9 cellular contexts compared by ENCODE assay signal in the genomic region with DNA sequence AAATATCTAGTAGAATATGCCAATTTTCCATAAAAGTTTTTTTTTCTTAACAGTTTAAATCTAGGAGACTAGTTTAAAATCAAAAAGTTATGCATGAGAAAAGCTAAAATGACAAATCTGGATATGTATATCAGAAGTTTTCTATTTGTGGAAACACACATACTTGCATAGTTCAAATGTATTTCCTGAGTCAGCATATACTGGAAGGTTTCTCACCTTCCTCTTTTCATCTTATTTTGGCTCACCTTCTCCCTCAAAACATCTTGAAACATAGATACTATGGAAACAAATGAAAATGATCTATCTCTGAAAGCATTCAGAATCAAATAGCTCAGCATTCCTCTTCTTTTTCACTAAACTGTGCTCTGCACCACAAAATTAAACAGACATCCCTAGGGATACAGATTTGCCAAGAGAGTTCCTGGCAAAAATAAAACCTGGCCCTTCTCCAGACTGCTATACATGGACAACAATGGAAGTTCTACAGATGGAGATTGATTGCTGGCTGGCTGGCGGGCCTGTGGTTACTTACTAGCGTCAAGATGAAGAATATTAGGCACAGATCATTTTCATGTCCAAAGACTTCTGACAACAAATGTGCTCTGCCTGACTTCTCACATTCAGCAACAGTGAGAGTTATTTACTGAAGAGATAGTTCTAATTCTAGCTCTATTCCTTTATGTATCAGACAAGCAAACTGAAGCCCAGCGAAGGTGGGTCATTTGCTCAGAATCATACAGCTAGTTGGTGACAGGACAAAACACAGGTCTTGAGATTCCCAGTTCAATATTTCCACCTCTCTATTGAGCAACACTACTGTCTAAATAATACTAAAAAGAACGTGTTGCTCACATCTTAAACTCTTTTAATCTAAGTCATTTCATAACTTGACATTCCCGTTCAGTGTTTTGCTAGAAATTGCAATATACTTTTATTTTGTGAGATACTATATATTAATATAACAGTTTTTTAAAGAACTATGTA. TPM values are rescaled to one million over a fixed set of nuclear protein-coding genes. Genes with fewer than 3 reads are reported as not detected.
DNase-seq lines count a peak whose midpoint lies in the region; ATAC-seq and TF ChIP-seq lines count a peak whose summit lies in the region.
"Had no signal": no experiment of that assay in that cellular context is flagged by ENCODE, and none has a peak within 500 bp of the region (broad histone marks: within the 10 kb centered on the region; RNA-seq: fewer than 3 reads in every experiment).

No MANE protein-coding gene starts in this region.

- H3K4me1 Mint-ChIP-seq in CD8-positive, alpha-beta memory T cell: peaks cover 44 to 59% (median 51%) of the 10 kb centered on the region in 3 donors

- H3K36me3 ChIP-seq in KMS-11 (ENCODE audit: insufficient read depth) (no peaks in the 10 kb centered on the region), SU-DHL-6 (ENCODE audit: low read length) (no peaks in the 10 kb centered on the region), left ventricle myocardium inferior (no peaks in the 10 kb centered on the region)
- H3K36me3 ChIP-seq in CD8-positive, alpha-beta memory T cell (ENCODE audit: insufficient read depth, low read length): no peaks in the 10 kb centered on the region

- ATAC-seq in GM21576 (IDR thresholded peaks at IDR 0.05; ENCODE audit: unreplicated experiment) (no peak), HG03095 (IDR thresholded peaks at IDR 0.05; ENCODE audit: unreplicated experiment) (no peak)

- no peak overlapping the region for H2AFZ ChIP-seq in KMS-11 (ENCODE audit: low read depth)
- H2AFZ ChIP-seq in SU-DHL-6 (ENCODE audit: low read depth, low read length, severe bottlenecking): no peak overlapping the region

- no peak overlapping the region for H3K4me3 Mint-ChIP-seq in CD8-positive, alpha-beta memory T cell

- H4K20me1 ChIP-seq in KMS-11 (ENCODE audit: insufficient read depth): no peaks in the 10 kb centered on the region
- H4K20me1 ChIP-seq in SU-DHL-6 (ENCODE audit: low read depth, low read length): peaks cover 8% of the 10 kb centered on the region

- CTCF ChIA-PET in CD8-positive, alpha-beta memory T cell (lab: Charles Lee): interaction anchor here (1.5 to 2.6 kb wide), 2 partner anchors 59 to 75 kb away, joined by 4 to 7 read pairs; no protein-coding TSS in a partner anchor

- H3K9ac ChIP-seq in KMS-11: no peak overlapping the region
- H3K9ac ChIP-seq in SU-DHL-6 (ENCODE audit: low read length): no peak overlapping the region

- H3K27me3 ChIP-seq in KMS-11 (ENCODE audit: insufficient read depth, low read depth) (no peaks in the 10 kb centered on the region), SU-DHL-6 (ENCODE audit: low read length) (no peaks in the 10 kb centered on the region), left ventricle myocardium inferior (ENCODE audit: low read depth) (no peaks in the 10 kb centered on the region)
- H3K27me3 ChIP-seq in CD8-positive, alpha-beta memory T cell (ENCODE audit: insufficient read depth, low read length, poor library complexity, severe bottlenecking): no peaks in the 10 kb centered on the region

- no peak for TF ChIP-seq CTCF in KMS-11 (conservative IDR thresholded peaks at IDR 0.05; ENCODE audit: low read depth, low read length)
- no peak for TF ChIP-seq CTCF in SU-DHL-6 (IDR thresholded peaks at IDR 0.05; ENCODE audit: insufficient read depth, low read length, poor library complexity, severe bottlenecking)
- no peak for TF ChIP-seq CTCF in left ventricle myocardium inferior (IDR thresholded peaks at IDR 0.05; ENCODE audit: borderline replicate concordance)

- H3K36me3 Mint-ChIP-seq in CD8-positive, alpha-beta memory T cell: peaks cover 1 to 4% (median 2%) of the 10 kb centered on the region in 3 donors

- no peak overlapping the region for H3K27ac ChIP-seq in KMS-11
- H3K27ac ChIP-seq in SU-DHL-6 (ENCODE audit: low read depth, low read length): no peak overlapping the region
- peak overlapping the region; percentile 59 for H3K27ac ChIP-seq in left ventricle myocardium inferior (replicated peaks)
- peak overlapping the region; percentile 64 for H3K27ac ChIP-seq in temporal lobe (ENCODE audit: low read depth, low read length)
- H3K27ac ChIP-seq in CD8-positive, alpha-beta memory T cell (ENCODE audit: low read depth, low read length): no peak overlapping the region

- peaks cover 4% of the 10 kb centered on the region; the same call in 1 of the 2 replicates for H3F3A ChIP-seq in SU-DHL-6 (ENCODE audit: insufficient read depth)

- no peaks in the 10 kb centered on the region for H3K9me2 ChIP-seq in SU-DHL-6 (replicated peaks; ENCODE audit: insufficient read depth, low read length)

- POLR2A ChIA-PET in CD8-positive, alpha-beta memory T cell (lab: Charles Lee): no interaction called here

- H3K27ac Mint-ChIP-seq in CD8-positive, alpha-beta memory T cell: no peak overlapping the region

- H3K9me3 Mint-ChIP-seq in CD8-positive, alpha-beta memory T cell: no peaks in the 10 kb centered on the region

- H3K4me3 ChIP-seq in KMS-11 (IDR thresholded peaks at IDR 0.05; ENCODE audit: insufficient read depth, low read depth, low read length) (no peak overlapping the region), SU-DHL-6 (ENCODE audit: insufficient read depth, low read length, poor library complexity, severe bottlenecking) (no peak overlapping the region), left ventricle myocardium inferior (peak overlapping the region; percentile 34)
- H3K4me3 ChIP-seq in CD8-positive, alpha-beta memory T cell (ENCODE audit: low read length): no peak overlapping the region

- peak overlapping the region; percentile 36; the same call in 1 of the 2 replicates for H3K4me2 ChIP-seq in KMS-11
- H3K4me2 ChIP-seq in SU-DHL-6 (ENCODE audit: low read depth, low read length, poor library complexity, severe bottlenecking): peak overlapping the region; percentile 1

- intact Hi-C loops in left ventricle myocardium inferior (cut with micrococcal nuclease): no loop called here

- H3K79me2 ChIP-seq in KMS-11 (ENCODE audit: insufficient read depth, low read depth) (no peaks in the 10 kb centered on the region; the same call in 1 of the 2 replicates), SU-DHL-6 (ENCODE audit: insufficient read depth, low read length) (peaks cover 99% of the 10 kb centered on the region)

- DNase-seq in left ventricle myocardium inferior: peak; percentile 38
- no peak for DNase-seq in CD8-positive, alpha-beta memory T cell
- no peak for DNase-seq in glomerular visceral epithelial cell (ENCODE audit: extremely low spot score)
- DNase-seq: activated gamma-delta T cell had no signal

- no peaks in the 10 kb centered on the region for H3K27me3 Mint-ChIP-seq in CD8-positive, alpha-beta memory T cell

- H3K4me1 ChIP-seq in KMS-11 (ENCODE audit: low read depth, poor library complexity, severe bottlenecking) (peaks cover 19% of the 10 kb centered on the region), left ventricle myocardium inferior (peaks cover 31% of the 10 kb centered on the region)
- peaks cover 12% of the 10 kb centered on the region for H3K4me1 ChIP-seq in CD8-positive, alpha-beta memory T cell (ENCODE audit: insufficient read depth, low read length)

- H3K9me3 ChIP-seq in SU-DHL-6 (ENCODE audit: insufficient read depth, low read length) (no peaks in the 10 kb centered on the region), left ventricle myocardium inferior (replicated peaks) (no peaks in the 10 kb centered on the region)
- no peaks in the 10 kb centered on the region for H3K9me3 ChIP-seq in CD8-positive, alpha-beta memory T cell (ENCODE audit: low read length)

RNA-seq across cellular contexts. Expression of a gene that starts 26.6 kb away (rescaled TPM):
- total RNA-seq in left ventricle myocardium inferior: 5.0 TPM
- 19.2 TPM for total RNA-seq in temporal lobe
- total RNA-seq in CD8-positive, alpha-beta memory T cell: 10 to 100 TPM; 10.9 to 12.9 TPM
- polyA plus RNA-seq in CD8-positive, alpha-beta memory T cell: 15.7 TPM

Comparison
In these comparisons a context has a peak if more than half of its experiments do, and no peak if none do; other contexts are left out.
1. H3K27ac ChIP-seq: peak in left ventricle myocardium inferior (single experiment) and temporal lobe (single experiment); none in KMS-11 (single experiment), SU-DHL-6 (single experiment) and CD8-positive, alpha-beta memory T cell (single experiment).